In the genomic region with DNA sequence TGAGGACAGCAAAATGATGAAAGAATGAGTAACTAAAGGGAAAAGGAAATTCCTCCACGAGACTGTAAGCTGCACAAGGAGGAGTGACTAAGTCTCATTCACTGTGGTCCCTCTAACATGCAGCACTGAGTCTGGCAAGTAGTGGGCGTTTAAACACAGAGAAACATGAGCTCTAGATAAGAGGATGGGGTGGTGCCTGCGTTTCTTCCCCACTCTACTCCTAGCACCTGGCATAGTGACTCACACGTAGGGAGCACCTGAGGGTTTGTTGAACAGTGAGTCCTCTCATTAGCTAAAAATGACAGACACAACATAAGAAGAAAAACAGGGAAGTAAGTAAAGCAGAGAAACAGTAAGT, we compare ENCODE assay signal across 8 cellular contexts.
DNase-seq lines count a peak whose midpoint lies in the region; ATAC-seq and TF ChIP-seq lines count a peak whose summit lies in the region.

No MANE protein-coding gene starts in this region.

- DNase-seq in AG08396 (ENCODE audit: low spot score): peak; percentile 80
- peak; percentile 97 for DNase-seq in HPDE6-E6E7 (ENCODE audit: extremely low spot score)
- DNase-seq in amniotic epithelial cell (ENCODE audit: low read depth): peak; percentile 97
- peak in 1 of 2 donors; percentile 67 for DNase-seq in left lung
- DNase-seq in SKM-1 treated with dmso at 0.1 percent for 144 hours (lab: John Stamatoyannopoulos, UW; ENCODE audit: unreplicated experiment): no peak

- no peaks in the 10 kb centered on the region for H3K27me3 ChIP-seq in left lung

- H3K27ac ChIP-seq in left lung: peak overlapping the region in 1 of 2 donors; percentile 57

- ATAC-seq in left lung (peak; percentile 98), GM18520 (IDR thresholded peaks at IDR 0.05; ENCODE audit: unreplicated experiment) (no peak), GM21786 (IDR thresholded peaks at IDR 0.05; ENCODE audit: unreplicated experiment) (no peak), GM19455 (IDR thresholded peaks at IDR 0.05; ENCODE audit: unreplicated experiment) (no peak)

- no peaks in the 10 kb centered on the region for H3K9me3 ChIP-seq in left lung

- intact Hi-C loops in left lung (cut with DNase I): no loop called here

- no peak for TF ChIP-seq CTCF in left lung (IDR thresholded peaks at IDR 0.05)

- H3K4me3 ChIP-seq in left lung: no peak overlapping the region

- H3K36me3 ChIP-seq in left lung: peaks cover 0 to 53% of the 10 kb centered on the region in 2 donors

- peaks cover 0 to 7% of the 10 kb centered on the region in 2 donors for H3K4me1 ChIP-seq in left lung
